In the genomic region with DNA sequence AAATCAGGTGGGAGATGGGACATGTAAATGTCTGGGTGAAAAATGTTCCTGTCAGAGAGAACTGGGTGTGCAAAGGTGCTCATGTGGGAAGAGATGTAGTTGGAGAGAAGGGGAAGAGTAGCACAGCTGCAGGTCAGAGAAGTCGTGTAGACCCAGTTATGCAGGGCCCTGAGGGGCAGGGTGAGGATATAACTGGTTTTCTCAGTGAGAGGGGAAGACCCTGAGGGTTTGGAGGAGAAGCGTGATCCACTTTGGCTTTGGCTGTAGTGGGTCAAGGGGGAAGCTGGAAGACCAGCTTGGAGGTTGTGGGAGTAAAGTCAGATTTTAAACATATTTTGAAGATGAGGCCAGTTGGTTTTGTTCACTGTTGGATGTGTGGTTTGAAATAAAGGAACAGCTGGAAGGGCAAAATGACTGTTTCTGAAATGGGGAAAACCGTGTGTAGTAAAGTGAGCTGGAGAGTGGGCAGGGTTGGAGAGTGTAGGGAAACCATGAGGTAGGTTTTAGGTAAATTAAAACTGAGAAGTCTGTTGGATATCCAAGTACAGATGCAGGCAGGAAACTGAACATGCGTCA, we compare ENCODE assay signal across 14 cellular contexts.
"Had no signal": no experiment of that assay in that cellular context is flagged by ENCODE, and none has a peak within 500 bp of the region (broad histone marks: within the 10 kb centered on the region; RNA-seq: fewer than 3 reads in every experiment).

No MANE protein-coding gene starts in this region.

- ATAC-seq: heart right ventricle had no signal

- H3K27me3 Mint-ChIP-seq: activated CD4-positive, alpha-beta memory T cell treated with anti-CD3 and anti-CD28 coated beads for 36 hours had no signal

- H3K4me3 ChIP-seq: breast epithelium, heart right ventricle, left ventricle myocardium inferior, thyroid gland, vagina had no signal

- H3K4me3 Mint-ChIP-seq: activated CD4-positive, alpha-beta memory T cell treated with anti-CD3 and anti-CD28 coated beads for 36 hours; activated naive CD4-positive, alpha-beta T cell treated with anti-CD3 and anti-CD28 coated beads for 36 hours had no signal

- H3K27ac Mint-ChIP-seq: activated CD4-positive, alpha-beta memory T cell treated with anti-CD3 and anti-CD28 coated beads for 36 hours had no signal

- DNase-seq: activated CD4-positive, alpha-beta memory T cell treated with anti-CD3 and anti-CD28 coated beads for 36 hours; activated CD4-positive, CD25-positive, alpha-beta regulatory T cell treated with anti-CD3 and anti-CD28 coated beads, Interleukin-2, amount 50 U/mL, for 72 hours; activated CD8-positive, alpha-beta memory T cell treated with anti-CD3 and anti-CD28 coated beads, Interleukin-2, amount 50 U/mL, for 4 hours; activated naive CD4-positive, alpha-beta T cell treated with anti-CD3 and anti-CD28 coated beads for 36 hours; anterior cingulate cortex; heart right ventricle; left ventricle myocardium inferior; retina; stimulated activated CD4-positive, alpha-beta T cell treated with anti-CD3 and anti-CD28 coated beads, Interleukin-15, amount 100 ng/mL, for 24 hours; stimulated activated CD4-positive, alpha-beta T cell treated with anti-CD3 and anti-CD28 coated beads, Interleukin-4, amount 100 ng/mL, for 24 hours; thyroid gland had no signal

- H3K27me3 ChIP-seq: breast epithelium, heart right ventricle, neutrophil, thyroid gland, vagina had no signal

- H3K27ac ChIP-seq: breast epithelium, heart right ventricle, left ventricle myocardium inferior, neutrophil, thyroid gland, vagina had no signal

- H3K4me1 ChIP-seq: breast epithelium, thyroid gland, vagina had no signal

- H3K9me3 ChIP-seq: breast epithelium, heart right ventricle, left ventricle myocardium inferior, neutrophil, thyroid gland, vagina had no signal

- H3K9me3 Mint-ChIP-seq: activated CD4-positive, alpha-beta memory T cell treated with anti-CD3 and anti-CD28 coated beads for 36 hours; activated naive CD4-positive, alpha-beta T cell treated with anti-CD3 and anti-CD28 coated beads for 36 hours had no signal

- H3K36me3 ChIP-seq: breast epithelium had no signal
